ENCODE assay signal across 23 cellular contexts in the genomic region with DNA sequence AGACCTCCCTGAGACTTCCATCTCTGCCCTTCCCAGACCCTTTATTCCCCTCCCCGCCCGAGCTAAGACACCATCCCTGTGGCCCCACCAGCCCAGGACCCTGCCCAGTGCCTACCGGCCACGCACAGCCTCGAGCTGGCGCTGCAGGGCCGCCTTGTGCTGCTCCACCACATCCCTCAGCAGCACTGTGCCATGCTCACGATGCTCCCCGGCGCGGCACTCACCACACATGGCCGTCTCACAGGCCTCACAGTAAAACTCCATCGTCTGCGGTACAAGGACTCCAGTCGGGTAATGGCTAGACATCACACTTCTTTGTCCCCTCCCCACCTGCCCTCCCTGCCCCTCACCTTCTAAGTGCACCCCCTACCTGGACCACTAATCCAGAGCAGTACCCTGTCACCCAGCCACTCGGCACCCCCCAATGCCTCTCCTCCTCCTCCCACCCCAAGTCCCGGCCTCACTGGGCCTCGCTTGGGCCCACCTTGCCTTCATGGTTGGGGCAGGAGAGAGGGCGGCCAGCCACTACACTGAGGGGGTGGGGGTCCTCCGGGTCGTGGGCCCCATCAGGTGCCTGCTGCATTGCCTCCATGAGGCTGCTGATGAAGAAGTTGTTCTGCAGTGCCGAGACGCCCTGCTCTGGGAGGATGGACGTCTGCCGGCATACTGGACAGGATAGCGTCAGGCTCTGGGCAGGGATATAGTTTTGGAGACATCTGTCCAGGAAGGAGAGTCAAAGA. TPM values are rescaled to one million over a fixed set of nuclear protein-coding genes. Genes with fewer than 3 reads are reported as not detected.
"Had no signal": no experiment of that assay in that cellular context is flagged by ENCODE, and none has a peak within 500 bp of the region (broad histone marks: within the 10 kb centered on the region; RNA-seq: fewer than 3 reads in every experiment).

No MANE protein-coding gene starts in this region.

- ATAC-seq: activated CD8-positive, alpha-beta memory T cell treated with anti-CD3 and anti-CD28 coated beads, Interleukin-2, amount 10 ng/mL, durations not matched to agents 7 days and 5 days; activated CD8-positive, alpha-beta T cell treated with anti-CD3 and anti-CD28 coated beads for 36 hours; activated naive CD8-positive, alpha-beta T cell treated with anti-CD3 and anti-CD28 coated beads, Interleukin-2, amount 50 U/mL, for 24 hours; T-cell had no signal

- H3K27me3 ChIP-seq: esophagus squamous epithelium, heart right ventricle, left lung had no signal

- H3K9me3 ChIP-seq: esophagus squamous epithelium, heart right ventricle, left lung, thoracic aorta had no signal

- H3K4me1 ChIP-seq: esophagus squamous epithelium, heart right ventricle, left lung, parathyroid adenoma had no signal

- H3K27ac ChIP-seq: esophagus squamous epithelium, heart right ventricle, left lung, parathyroid adenoma, thoracic aorta had no signal

- H3K4me3 ChIP-seq: esophagus squamous epithelium, heart right ventricle, left lung, thoracic aorta had no signal

- DNase-seq: activated B cell treated with CpG ODN at 0.5 μM for 24 hours; activated CD4-positive, alpha-beta T cell treated with anti-CD3 and anti-CD28 coated beads, Interleukin-2, amount 50 U/mL, for 1 hour; activated CD8-positive, alpha-beta memory T cell treated with anti-CD3 and anti-CD28 coated beads, Interleukin-2, amount 10 ng/mL, durations not matched to agents 7 days and 5 days; activated CD8-positive, alpha-beta T cell treated with anti-CD3 and anti-CD28 coated beads for 36 hours; activated naive CD8-positive, alpha-beta T cell treated with anti-CD3 and anti-CD28 coated beads, Interleukin-2, amount 50 U/mL, for 24 hours; activated T-cell treated with anti-CD3 and anti-CD28 coated beads, Interleukin-2, amount 50 U/mL, for 48 hours; amygdala; dermis blood vessel endothelial cell; effector CD4-positive, alpha-beta T cell; esophagus squamous epithelium; foreskin melanocyte; heart right ventricle; kidney glomerular epithelial cell; occipital lobe; right cardiac atrium; stimulated activated CD4-positive, alpha-beta T cell treated with anti-CD3 and anti-CD28 coated beads, Interleukin-2, amount 100 ng/mL, for 48 hours; stimulated activated naive CD4-positive, alpha-beta T cell treated with Interleukin-2 at 50 U/mL for 16 hours; T-cell; trophoblast cell had no signal

RNA-seq across cellular contexts. Expression of gene HPX, which starts 17.0 kb away (rescaled TPM):
- total RNA-seq: activated CD8-positive, alpha-beta T cell treated with anti-CD3 and anti-CD28 coated beads for 36 hours; lung microvascular endothelial cell had no signal
